ENCODE assay signal across 27 cellular contexts in the genomic region with DNA sequence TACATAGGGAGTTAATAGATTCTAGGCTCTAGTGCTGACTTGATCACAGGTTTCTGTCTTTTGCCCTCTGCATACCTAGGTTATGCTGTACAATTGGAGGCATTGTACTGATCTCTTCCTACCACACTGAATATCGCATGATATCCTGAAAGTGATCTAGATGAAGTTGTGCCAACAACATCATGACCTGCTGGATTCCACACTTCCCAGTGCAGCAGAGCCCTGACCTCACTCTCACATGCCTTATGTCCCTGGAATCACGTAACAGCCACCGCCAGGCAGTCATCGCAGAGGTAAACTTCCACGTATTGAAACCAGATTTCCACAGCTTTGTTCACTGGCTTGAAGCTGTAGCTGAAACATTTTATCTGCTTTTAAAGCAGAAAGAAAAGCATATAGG.
"Had no signal": no experiment of that assay in that cellular context is flagged by ENCODE, and none has a peak within 500 bp of the region (broad histone marks: within the 10 kb centered on the region; RNA-seq: fewer than 3 reads in every experiment).

No MANE protein-coding gene starts in this region.

- H3K4me2 ChIP-seq: KMS-11 had no signal

- H3K9ac ChIP-seq: KMS-11 had no signal

- ATAC-seq: K562, Panc1, PC-3 had no signal

- H3K27me3 ChIP-seq: SJCRH30 had no signal

- FAIRE-seq: HTR-8/SVneo, K562 had no signal

- H3K36me3 ChIP-seq: SJCRH30 had no signal

- H3K27ac ChIP-seq: HL-60, KMS-11, RWPE1, SJCRH30, SK-N-MC had no signal

- H3K4me3 ChIP-seq: K562, SJCRH30, SK-N-MC had no signal

- H3K4me1 ChIP-seq: SJCRH30 had no signal

- H3K9me3 ChIP-seq: SJCRH30 had no signal

- DNase-seq: Kasumi-1; MV-4-11; NCI-H1048; NCI-H1105; NCI-H1417 treated with DMSO at 0.1 percent for 48 hours; NCI-H146; NCI-H1694 treated with DMSO at 0.1 percent for 48 hours; NCI-H1930; NCI-H2081; NCI-H2107; NCI-H226; NCI-H446; NCI-H510A; NCI-H524 treated with DMSO at 0.1 percent for 48 hours; NCI-H69; NCI-H774; NK-92 treated with Interleukin-12 subunit alpha and Interleukin-12 subunit beta, amount 100 ng/mL, for 24 hours; PC-3; SHP77 treated with DMSO at 0.1 percent for 48 hours; SJCRH30 had no signal
